ENCODE assay signal across 8 cellular contexts in the genomic region with DNA sequence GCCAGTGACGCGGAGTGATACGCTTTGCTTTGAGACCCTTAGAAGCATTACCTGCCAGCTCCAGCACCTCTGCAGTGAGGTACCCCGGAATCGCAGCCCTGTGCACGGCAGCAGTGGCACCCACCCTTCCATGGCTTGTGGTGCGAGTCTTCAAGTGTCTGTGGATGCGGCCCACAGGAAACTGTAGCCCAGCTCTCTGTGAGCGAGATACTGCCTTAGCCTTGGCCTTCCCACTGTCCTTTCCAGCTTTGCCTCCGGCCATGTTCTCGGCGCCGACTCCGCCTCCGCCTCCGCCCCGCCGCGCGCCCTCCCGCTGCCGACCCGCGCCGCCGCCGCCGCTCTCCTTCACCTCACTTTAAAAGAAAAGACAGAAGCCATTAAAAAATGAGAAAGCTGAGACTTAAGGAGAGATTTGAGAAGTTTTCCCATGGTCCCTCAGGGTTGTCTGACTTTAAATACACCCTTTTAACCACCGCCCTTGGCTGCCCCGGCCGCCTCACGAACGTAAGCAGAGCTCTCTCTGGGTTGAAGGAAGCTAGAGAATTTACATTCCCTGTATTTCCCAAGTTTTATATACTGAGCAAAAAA.
DNase-seq lines count a peak whose midpoint lies in the region; ATAC-seq and TF ChIP-seq lines count a peak whose summit lies in the region.

No MANE protein-coding gene starts in this region.

- H2AK5ac ChIP-seq in neuronal stem cell (ENCODE audit: low read depth, low read length), result no peak overlapping the region

- peak; percentile 33 for DNase-seq in activated naive CD4-positive, alpha-beta T cell treated with anti-CD3 and anti-CD28 coated beads for 36 hours
- no peak for DNase-seq in activated naive CD4-positive, alpha-beta T cell treated with anti-CD3 and anti-CD28 coated beads, Interleukin-2, amount 50 U/mL, for 16 hours
- peak; percentile 63 for DNase-seq in activated T-cell treated with anti-CD3 and anti-CD28 coated beads, Interleukin-2, amount 50 U/mL, for 24 hours
- peak; percentile 62 for DNase-seq in fibroblast of villous mesenchyme (ENCODE audit: low read depth)
- no peak for DNase-seq in neuronal stem cell (ENCODE audit: low spot score)
- no peak for DNase-seq in NOMO-1 (lab: John Stamatoyannopoulos, UW; ENCODE audit: unreplicated experiment in 2 of 2)
- no peak for DNase-seq in NCI-H2107 (lab: John Stamatoyannopoulos, UW)

- H3K4me3 Mint-ChIP-seq in activated naive CD4-positive, alpha-beta T cell treated with anti-CD3 and anti-CD28 coated beads for 36 hours, result peak overlapping the region; percentile 77
- peak overlapping the region; percentile 77 for H3K4me3 Mint-ChIP-seq in activated T-cell treated with anti-CD3 and anti-CD28 coated beads, Interleukin-2, amount 50 U/mL, for 24 hours

- no peak overlapping the region for H3K23ac ChIP-seq in neuronal stem cell (ENCODE audit: low read depth, low read length, poor library complexity)

- no CpG with 5 or more reads among the region's 33 CpGs for WGBS in neuronal stem cell (ENCODE audit: extremely low coverage in 2 of 2, insufficient read length in 2 of 2, insufficient replicate concordance in 1 of 2), 2 donors

- H2BK120ac ChIP-seq in neuronal stem cell (ENCODE audit: low read depth, low read length), result no peak overlapping the region

- no peak overlapping the region for H4K8ac ChIP-seq in neuronal stem cell (ENCODE audit: low read depth, low read length)

- H4K91ac ChIP-seq in neuronal stem cell (ENCODE audit: low read depth, low read length, poor library complexity), result no peak overlapping the region

- peaks cover 0 to 2% (median 0%) of the 10 kb centered on the region in 3 experiments for H3K27me3 ChIP-seq in neuronal stem cell (ENCODE audit: control insufficient read depth in 3 of 3, insufficient read depth in 3 of 3, low read depth in 1 of 3, low read length in 3 of 3)

- peak overlapping the region; percentile 3 for H3K9ac ChIP-seq in neuronal stem cell (ENCODE audit: low read depth, low read length, poor library complexity)

- H3K27ac ChIP-seq in neuronal stem cell (replicated peaks; ENCODE audit: low read length), result no peak overlapping the region

- no peaks in the 10 kb centered on the region for H3K36me3 ChIP-seq in neuronal stem cell (replicated peaks in 1 of 2; ENCODE audit: control insufficient read depth in 2 of 2, insufficient read depth in 2 of 2, low read length in 2 of 2)

- no peak overlapping the region for H2BK5ac ChIP-seq in neuronal stem cell (ENCODE audit: low read length)

- TF ChIP-seq CTCF in fibroblast of villous mesenchyme (IDR thresholded peaks at IDR 0.05; ENCODE audit: insufficient read depth, low read depth, low read length), result no peak

- no peaks in the 10 kb centered on the region for H3K4me1 ChIP-seq in neuronal stem cell (ENCODE audit: control insufficient read depth in 2 of 2, insufficient read depth in 1 of 2, low read depth in 1 of 2, low read length in 2 of 2)

- H2AFZ ChIP-seq in neuronal stem cell (ENCODE audit: low read length), result no peak overlapping the region

- no peaks in the 10 kb centered on the region for H3K9me3 Mint-ChIP-seq in activated naive CD4-positive, alpha-beta T cell treated with anti-CD3 and anti-CD28 coated beads for 36 hours
- H3K9me3 Mint-ChIP-seq in activated T-cell treated with anti-CD3 and anti-CD28 coated beads, Interleukin-2, amount 50 U/mL, for 24 hours, result no peaks in the 10 kb centered on the region

- CTCF ChIA-PET in activated naive CD4-positive, alpha-beta T cell treated with anti-CD3 and anti-CD28 coated beads for 36 hours (lab: Charles Lee), result interaction anchor here (0.7 to 2.2 kb wide), 4 partner anchors 17 to 302 kb away, joined by 3 to 10 read pairs (median 3); no protein-coding TSS in a partner anchor

- no peak overlapping the region for H3K4me2 ChIP-seq in neuronal stem cell (ENCODE audit: insufficient read depth, low read length, poor library complexity, severe bottlenecking)

- peaks cover 9% of the 10 kb centered on the region for H3K4me1 Mint-ChIP-seq in activated naive CD4-positive, alpha-beta T cell treated with anti-CD3 and anti-CD28 coated beads for 36 hours (ENCODE audit: low read depth)
- H3K4me1 Mint-ChIP-seq in activated T-cell treated with anti-CD3 and anti-CD28 coated beads, Interleukin-2, amount 50 U/mL, for 24 hours (ENCODE audit: low read depth), result peaks cover 10% of the 10 kb centered on the region

- H3K14ac ChIP-seq in neuronal stem cell (ENCODE audit: low read length), result no peak overlapping the region

- intact Hi-C loops in activated naive CD4-positive, alpha-beta T cell treated with anti-CD3 and anti-CD28 coated beads for 36 hours (cut with micrococcal nuclease), result no loop called here

- H3K18ac ChIP-seq in neuronal stem cell (ENCODE audit: low read length), result no peak overlapping the region

- H3K4me3 ChIP-seq in fibroblast of villous mesenchyme (ENCODE audit: low read depth, low read length), result peak overlapping the region; percentile 59
- H3K4me3 ChIP-seq in neuronal stem cell (ENCODE audit: low read length in 2 of 2), result peak overlapping the region in 1 of 2 donors; percentile 73

- H3K4ac ChIP-seq in neuronal stem cell (ENCODE audit: low read length), result no peak overlapping the region

- H3K9me3 ChIP-seq in neuronal stem cell (replicated peaks in 1 of 2; ENCODE audit: control insufficient read depth in 2 of 2, insufficient read depth in 1 of 2, low read depth in 1 of 2, low read length in 2 of 2), result peaks cover 0 to 2% of the 10 kb centered on the region in 2 donors

- H3K36me3 Mint-ChIP-seq in activated naive CD4-positive, alpha-beta T cell treated with anti-CD3 and anti-CD28 coated beads for 36 hours (ENCODE audit: low read depth), result no peaks in the 10 kb centered on the region
- H3K36me3 Mint-ChIP-seq in activated T-cell treated with anti-CD3 and anti-CD28 coated beads, Interleukin-2, amount 50 U/mL, for 24 hours (ENCODE audit: low read depth), result no peaks in the 10 kb centered on the region

- H3K27me3 Mint-ChIP-seq in activated naive CD4-positive, alpha-beta T cell treated with anti-CD3 and anti-CD28 coated beads for 36 hours (ENCODE audit: low read depth), result no peaks in the 10 kb centered on the region
- H3K27me3 Mint-ChIP-seq in activated T-cell treated with anti-CD3 and anti-CD28 coated beads, Interleukin-2, amount 50 U/mL, for 24 hours, result peaks cover 21% of the 10 kb centered on the region

- no peak overlapping the region for H3K27ac Mint-ChIP-seq in activated naive CD4-positive, alpha-beta T cell treated with anti-CD3 and anti-CD28 coated beads for 36 hours
- H3K27ac Mint-ChIP-seq in activated T-cell treated with anti-CD3 and anti-CD28 coated beads, Interleukin-2, amount 50 U/mL, for 24 hours, result peak overlapping the region; percentile 80

- no peaks in the 10 kb centered on the region for H3K79me1 ChIP-seq in neuronal stem cell (ENCODE audit: low read depth, low read length)

- no peak for ATAC-seq in HG03045 (IDR thresholded peaks at IDR 0.05; ENCODE audit: unreplicated experiment)

- peak overlapping the region; percentile 45 for H2BK15ac ChIP-seq in neuronal stem cell (ENCODE audit: low read length)

- H2BK12ac ChIP-seq in neuronal stem cell (ENCODE audit: low read length), result no peak overlapping the region

Comparison
In these comparisons a context has a peak if more than half of its experiments do, and no peak if none do; other contexts are left out.
1. DNase-seq: peak in activated naive CD4-positive, alpha-beta T cell treated with anti-CD3 and anti-CD28 coated beads for 36 hours (single experiment), activated T-cell treated with anti-CD3 and anti-CD28 coated beads, Interleukin-2, amount 50 U/mL, for 24 hours (single experiment) and fibroblast of villous mesenchyme (single experiment); none in activated naive CD4-positive, alpha-beta T cell treated with anti-CD3 and anti-CD28 coated beads, Interleukin-2, amount 50 U/mL, for 16 hours (single experiment), neuronal stem cell (single experiment), NOMO-1 (0 of 2) and NCI-H2107 (single experiment).